Comparison of ENCODE assay signal across 28 cellular contexts in genomic region chr3:4458961-4459360, GRCh38.
"Had no signal": no experiment of that assay in that cellular context is flagged by ENCODE, and none has a peak within 500 bp of the region (broad histone marks: within the 10 kb centered on the region; RNA-seq: fewer than 3 reads in every experiment).

No MANE protein-coding gene starts in this region.

- H3K36me3 ChIP-seq: colonic mucosa, esophagus muscularis mucosa, esophagus squamous epithelium, gastrocnemius medialis, gastroesophageal sphincter, heart left ventricle, heart right ventricle had no signal

- H3K9me3 ChIP-seq: colonic mucosa, esophagus muscularis mucosa, esophagus squamous epithelium, gastrocnemius medialis, gastroesophageal sphincter, heart left ventricle, heart right ventricle had no signal

- H3K27me3 ChIP-seq: colonic mucosa, dorsolateral prefrontal cortex, esophagus muscularis mucosa, esophagus squamous epithelium, foreskin keratinocyte, gastrocnemius medialis, gastroesophageal sphincter, heart left ventricle, heart right ventricle had no signal

- H3K27ac ChIP-seq: colonic mucosa, coronary artery, dorsolateral prefrontal cortex, epithelial cell of prostate, esophagus muscularis mucosa, esophagus squamous epithelium, foreskin keratinocyte, gastrocnemius medialis, gastroesophageal sphincter, heart left ventricle, heart right ventricle had no signal

- H3K4me1 ChIP-seq: colonic mucosa, esophagus squamous epithelium, foreskin keratinocyte had no signal

- FAIRE-seq: colon, endometrium, endothelial cell of umbilical vein, frontal cortex had no signal

- ATAC-seq: effector memory CD8-positive, alpha-beta T cell; esophagus mucosa; foreskin keratinocyte; gastrocnemius medialis; gastroesophageal sphincter; heart left ventricle; heart right ventricle had no signal

- DNase-seq: colonic mucosa; cortex of kidney; dermis blood vessel endothelial cell; dorsolateral prefrontal cortex; effector CD4-positive, alpha-beta T cell; effector CD8-positive, alpha-beta T cell; effector memory CD4-positive, alpha-beta T cell; effector memory CD8-positive, alpha-beta T cell; endodermal cell; erythroblast; esophagus squamous epithelium; foreskin fibroblast; foreskin keratinocyte; foreskin melanocyte; gastrocnemius medialis; glutamatergic neuron; head of caudate nucleus; heart left ventricle; heart right ventricle had no signal

- H3K4me3 ChIP-seq: colonic mucosa, coronary artery, dorsolateral prefrontal cortex, esophagus muscularis mucosa, esophagus squamous epithelium, gastrocnemius medialis, gastroesophageal sphincter, heart left ventricle, heart right ventricle had no signal
